Comparison of ENCODE assay signal across 9 cellular contexts in genomic region chr9:77647659-77648457, GRCh38. TPM values are rescaled to one million over a fixed set of nuclear protein-coding genes. Genes with fewer than 3 reads are reported as not detected.
A peak's percentile ranks its signal among the peaks of the same experiment; 100 is the strongest.
DNase-seq lines count a peak whose midpoint lies in the region; ATAC-seq, FAIRE-seq and TF ChIP-seq lines count a peak whose summit lies in the region.
"Had no signal": no experiment of that assay in that cellular context is flagged by ENCODE, and none has a peak within 500 bp of the region (broad histone marks: within the 10 kb centered on the region; RNA-seq: fewer than 3 reads in every experiment).

GNA14 (minus strand) TSS chr9:77648322; CDS start chr9:77647793, 529 bp downstream.

- no peak for TF ChIP-seq POLR2A in sigmoid colon (IDR thresholded peaks at IDR 0.05)

- no peaks in the 10 kb centered on the region for H3K36me3 Mint-ChIP-seq in activated T-helper 2 cell treated with anti-CD3 and anti-CD28 coated beads, Interferon-gamma antibody, Interleukin-2, Interleukin-4, amounts not matched to agents 10 μg/mL and 5 μg/mL and 100 μg/mL, durations not matched to agents 14 hours and 24 hours and 36 hours (ENCODE audit: low read depth)

- H3K9me3 Mint-ChIP-seq in activated T-helper 2 cell treated with anti-CD3 and anti-CD28 coated beads, Interferon-gamma antibody, Interleukin-2, Interleukin-4, amounts not matched to agents 10 μg/mL and 5 μg/mL and 100 μg/mL, durations not matched to agents 14 hours and 24 hours and 36 hours = no peaks in the 10 kb centered on the region
- H3K9me3 Mint-ChIP-seq: neural crest cell had no signal

- no peaks in the 10 kb centered on the region for H3K9me2 ChIP-seq in hepatocyte (replicated peaks; ENCODE audit: insufficient read depth)

- ATAC-seq in HG03139 (IDR thresholded peaks at IDR 0.05; ENCODE audit: unreplicated experiment) = no peak

- no peak for TF ChIP-seq CTCF in HL-60 (IDR thresholded peaks at IDR 0.05; ENCODE audit: insufficient read depth, low read length)
- no peak for TF ChIP-seq CTCF in hepatocyte (IDR thresholded peaks at IDR 0.05; ENCODE audit: poor library complexity)
- TF ChIP-seq CTCF in sigmoid colon (IDR thresholded peaks at IDR 0.05) = no peak

- H3K4me1 ChIP-seq in hepatocyte (ENCODE audit: insufficient read depth) (peaks cover 3% of the 10 kb centered on the region), sigmoid colon (peaks cover 0 to 46% (median 26%) of the 10 kb centered on the region in 4 donors)

- H3K27me3 Mint-ChIP-seq in activated T-helper 2 cell treated with anti-CD3 and anti-CD28 coated beads, Interferon-gamma antibody, Interleukin-2, Interleukin-4, amounts not matched to agents 10 μg/mL and 5 μg/mL and 100 μg/mL, durations not matched to agents 14 hours and 24 hours and 36 hours (ENCODE audit: low read depth) = peaks cover 52% of the 10 kb centered on the region

- H3K79me2 ChIP-seq in hepatocyte = no peaks in the 10 kb centered on the region

- H3K4me2 ChIP-seq in hepatocyte = peak within 1 kb of the TSS; percentile 94

- H3K36me3 ChIP-seq in hepatocyte (replicated peaks; ENCODE audit: insufficient read depth, low read depth) (no peaks in the 10 kb centered on the region), sigmoid colon (no peaks in the 10 kb centered on the region)

- peak within 1 kb of the TSS; percentile 67 for H2AFZ ChIP-seq in hepatocyte

- WGBS in hepatocyte (ENCODE audit: low lambda C conversion rate, missing lambda C conversion rate) = 22% methylated on average over 61 of the region's 69 CpGs
- 2 to 3% methylated on average over 69 of the region's 69 CpGs for WGBS in sigmoid colon, 2 donors

- H3K27ac Mint-ChIP-seq in activated T-helper 2 cell treated with anti-CD3 and anti-CD28 coated beads, Interferon-gamma antibody, Interleukin-2, Interleukin-4, amounts not matched to agents 10 μg/mL and 5 μg/mL and 100 μg/mL, durations not matched to agents 14 hours and 24 hours and 36 hours = no peak within 1 kb of the TSS

- no peak for TF ChIP-seq EP300 in sigmoid colon (IDR thresholded peaks at IDR 0.05)

- H3K9me3 ChIP-seq in hepatocyte (ENCODE audit: low read depth) = no peaks in the 10 kb centered on the region
- no peaks in the 10 kb centered on the region for H3K9me3 ChIP-seq in sigmoid colon

- H3K4me3 Mint-ChIP-seq in activated T-helper 2 cell treated with anti-CD3 and anti-CD28 coated beads, Interferon-gamma antibody, Interleukin-2, Interleukin-4, amounts not matched to agents 10 μg/mL and 5 μg/mL and 100 μg/mL, durations not matched to agents 14 hours and 24 hours and 36 hours (ENCODE audit: low read depth) = peak within 1 kb of the TSS; percentile 74
- H3K4me3 Mint-ChIP-seq: neural crest cell had no signal

- H3K27ac ChIP-seq in HL-60 (replicated peaks) = peak within 1 kb of the TSS; percentile 15
- peak within 1 kb of the TSS; percentile 23 for H3K27ac ChIP-seq in hepatocyte
- peak within 1 kb of the TSS; percentile 61 to 78 (median 68) for H3K27ac ChIP-seq in sigmoid colon

- intact Hi-C loops in activated T-helper 2 cell treated with anti-CD3 and anti-CD28 coated beads, Interferon-gamma antibody, Interleukin-2, Interleukin-4, amounts not matched to agents 10 μg/mL and 5 μg/mL and 100 μg/mL, durations not matched to agents 14 hours and 24 hours and 36 hours (cut with micrococcal nuclease) = loop anchor here (10.0 kb wide), 1 partner anchor 193 kb away; no protein-coding TSS in a partner anchor
- intact Hi-C loops in sigmoid colon (cut with DNase I) = loop anchor here (5.0 to 10.0 kb wide), 3 partner anchors 191 to 387 kb away; partner anchors contain the start of gene GNAQ

- H3K4me3 ChIP-seq in HL-60 (replicated peaks; ENCODE audit: insufficient read depth, low read length) (peak within 1 kb of the TSS; percentile 52), hepatocyte (peak within 1 kb of the TSS; percentile 46), sigmoid colon (peak within 1 kb of the TSS; percentile 49 to 69 (median 56))

- H3K27me3 ChIP-seq in HL-60 (ENCODE audit: insufficient read depth, poor library complexity, severe bottlenecking) (no peaks in the 10 kb centered on the region), hepatocyte (peaks cover 37% of the 10 kb centered on the region), sigmoid colon (peaks cover 0 to 20% (median 0%) of the 10 kb centered on the region in 3 donors)

- H3K4me1 Mint-ChIP-seq in activated T-helper 2 cell treated with anti-CD3 and anti-CD28 coated beads, Interferon-gamma antibody, Interleukin-2, Interleukin-4, amounts not matched to agents 10 μg/mL and 5 μg/mL and 100 μg/mL, durations not matched to agents 14 hours and 24 hours and 36 hours (ENCODE audit: low read depth) = peaks cover 7% of the 10 kb centered on the region
- H3K4me1 Mint-ChIP-seq: neural crest cell had no signal

- H4K20me1 ChIP-seq in hepatocyte (ENCODE audit: insufficient read depth, poor library complexity, severe bottlenecking) = no peaks in the 10 kb centered on the region

- DNase-seq in HL-60 (ENCODE audit: low read depth in 1 of 2, low spot score in 1 of 2) (peak in 1 of 2 experiments; percentile 28), hepatocyte (ENCODE audit: low spot score) (peak; percentile 35), sigmoid colon (peak; percentile 71), GM19239 (ENCODE audit: insufficient read length, low spot score) (no peak), AML-193 (lab: John Stamatoyannopoulos, UW) (no peak), NCI-H187 (lab: John Stamatoyannopoulos, UW) (no peak)
- DNase-seq in activated T-helper 2 cell treated with anti-CD3 and anti-CD28 coated beads, Interferon-gamma antibody, Interleukin-2, Interleukin-4, amounts not matched to agents 10 μg/mL and 5 μg/mL and 100 μg/mL, durations not matched to agents 14 hours and 24 hours and 36 hours (ENCODE audit: low spot score) = no peak

- no peak for FAIRE-seq in GM19239 (lab: Jason Lieb, UNC)

RNA-seq across cellular contexts. Expression of gene GNA14, which starts in this region (rescaled TPM):
- total RNA-seq in activated T-helper 2 cell treated with anti-CD3 and anti-CD28 coated beads, Interferon-gamma antibody, Interleukin-2, Interleukin-4, amounts not matched to agents 10 μg/mL and 5 μg/mL and 100 μg/mL, durations not matched to agents 14 hours and 24 hours and 36 hours = 0.09 TPM in 2 replicates
- 1.5 and 3.1 TPM in 2 replicates for total RNA-seq in hepatocyte
- 1.2 and 3.1 TPM in 2 replicates for polyA plus RNA-seq in hepatocyte
- total RNA-seq in sigmoid colon = 10 to 100 TPM in 2 of 4 donors, 1 to 10 TPM in 2; 5.0 to 29.2 (median 10.0) TPM
- 1 to 10 TPM; 6.5 to 9.0 (median 7.8) TPM for polyA plus RNA-seq in sigmoid colon
- total RNA-seq: neural crest cell had no signal

Comparison
In these comparisons a context has a peak if more than half of its experiments do, and no peak if none do; other contexts are left out.
1. DNase-seq: peak in hepatocyte (single experiment) and sigmoid colon (single experiment); none in activated T-helper 2 cell treated with anti-CD3 and anti-CD28 coated beads, Interferon-gamma antibody, Interleukin-2, Interleukin-4, amounts not matched to agents 10 μg/mL and 5 μg/mL and 100 μg/mL, durations not matched to agents 14 hours and 24 hours and 36 hours (single experiment), GM19239 (single experiment), AML-193 (0 of 2) and NCI-H187 (0 of 2).
2. H3K27ac ChIP-seq: peak in every context shown above with its lines; median percentile 68 in sigmoid colon; 23 in hepatocyte; 15 in HL-60.
3. Peak in every context shown above with its lines, with median percentiles within 50 percentile points of each other: H3K4me3 ChIP-seq.